ENCODE assay signal across 8 cellular contexts in genomic region chr22:40635008-40635939, GRCh38. TPM values are rescaled to one million over a fixed set of nuclear protein-coding genes. Genes with fewer than 3 reads are reported as not detected.
A peak's percentile ranks its signal among the peaks of the same experiment; 100 is the strongest.
DNase-seq lines count a peak whose midpoint lies in the region; ATAC-seq and TF ChIP-seq lines count a peak whose summit lies in the region.

No MANE protein-coding gene starts in this region.

- H3K4me1 ChIP-seq in left lung (peaks cover 12 to 47% of the 10 kb centered on the region in 2 donors), thymus (ENCODE audit: control insufficient read depth, insufficient read depth, low read length) (peaks cover 11% of the 10 kb centered on the region)

- intact Hi-C loops in left lung (cut with DNase I) = no loop called here

- H3K36me3 ChIP-seq in left lung = no peaks in the 10 kb centered on the region
- H3K36me3 ChIP-seq in thymus (ENCODE audit: control insufficient read depth, insufficient read depth) = peaks cover 3% of the 10 kb centered on the region

- in situ Hi-C loops in astrocyte of the spinal cord (cut with HindIII; ENCODE audit: low sequenced_read_pairs) = no loop called here

- H3K4me1 Mint-ChIP-seq in T-helper 1 cell treated with Interleukin-12 subunit alpha and Interleukin-12 subunit beta and Interleukin-4 antibody, amounts not matched to agents 30 μg/mL and 1 μg/mL, for 36 hours (ENCODE audit: low read depth) = peaks cover 27% of the 10 kb centered on the region

- 78% methylated on average over 21 of the region's 21 CpGs for WGBS in thymus

- no peaks in the 10 kb centered on the region for H3K27me3 Mint-ChIP-seq in T-helper 1 cell treated with Interleukin-12 subunit alpha and Interleukin-12 subunit beta and Interleukin-4 antibody, amounts not matched to agents 30 μg/mL and 1 μg/mL, for 36 hours (ENCODE audit: low read depth)

- H3K9me3 ChIP-seq in left lung (no peaks in the 10 kb centered on the region), thymus (ENCODE audit: control insufficient read depth) (no peaks in the 10 kb centered on the region)

- H3K9me3 Mint-ChIP-seq in T-helper 1 cell treated with Interleukin-12 subunit alpha and Interleukin-12 subunit beta and Interleukin-4 antibody, amounts not matched to agents 30 μg/mL and 1 μg/mL, for 36 hours = no peaks in the 10 kb centered on the region

- TF ChIP-seq CTCF in astrocyte of the spinal cord (IDR thresholded peaks at IDR 0.05; ENCODE audit: low read depth, low read length) (no peak), left lung (IDR thresholded peaks at IDR 0.05) (no peak)

- H3K27ac ChIP-seq in left lung = peak overlapping the region; percentile 86 to 94
- H3K27ac ChIP-seq in thymus (ENCODE audit: low read depth) = no peak overlapping the region

- H3K36me3 Mint-ChIP-seq in T-helper 1 cell treated with Interleukin-12 subunit alpha and Interleukin-12 subunit beta and Interleukin-4 antibody, amounts not matched to agents 30 μg/mL and 1 μg/mL, for 36 hours (ENCODE audit: low read depth) = peaks cover 6% of the 10 kb centered on the region

- H3K27me3 ChIP-seq in left lung (no peaks in the 10 kb centered on the region), thymus (ENCODE audit: control insufficient read depth, insufficient read depth) (no peaks in the 10 kb centered on the region)

- ATAC-seq in left lung (no peak), esophagus mucosa (no peak), GM18868 (IDR thresholded peaks at IDR 0.05; ENCODE audit: unreplicated experiment) (no peak)

- H3K4me3 ChIP-seq in astrocyte of the spinal cord (ENCODE audit: low read depth, low read length) (peak overlapping the region; percentile 92), left lung (peak overlapping the region; percentile 96 to 98), thymus (ENCODE audit: low read length) (peak overlapping the region; percentile 66)

- H3K4me3 Mint-ChIP-seq in T-helper 1 cell treated with Interleukin-12 subunit alpha and Interleukin-12 subunit beta and Interleukin-4 antibody, amounts not matched to agents 30 μg/mL and 1 μg/mL, for 36 hours = peak overlapping the region; percentile 90

- no peak for DNase-seq in T-helper 1 cell
- peak; percentile 51 for DNase-seq in astrocyte of the spinal cord (ENCODE audit: low read depth, low spot score)
- DNase-seq in left lung = no peak
- DNase-seq in DMS79 treated with DMSO at 0.1 percent for 48 hours (lab: John Stamatoyannopoulos, UW) = no peak

- H3K27ac Mint-ChIP-seq in T-helper 1 cell treated with Interleukin-12 subunit alpha and Interleukin-12 subunit beta and Interleukin-4 antibody, amounts not matched to agents 30 μg/mL and 1 μg/mL, for 36 hours = peak overlapping the region; percentile 78

RNA-seq across cellular contexts. Expression of gene MRTFA, which starts 1.2 kb away (rescaled TPM):
- 10 to 100 TPM; 56.1 to 58.0 TPM for total RNA-seq in left lung
- 37.0 TPM for polyA plus RNA-seq in thymus
- 19.4 TPM for total RNA-seq in esophagus mucosa

RNA-seq across cellular contexts. Expression of gene MCHR1, which starts 44.0 kb away (rescaled TPM):
- under 1 TPM in 1 of 2 donors, not detected in 1; 0.23 TPM for total RNA-seq in left lung
- 0.39 TPM for polyA plus RNA-seq in thymus
- total RNA-seq in esophagus mucosa = not detected
